In the genomic region with DNA sequence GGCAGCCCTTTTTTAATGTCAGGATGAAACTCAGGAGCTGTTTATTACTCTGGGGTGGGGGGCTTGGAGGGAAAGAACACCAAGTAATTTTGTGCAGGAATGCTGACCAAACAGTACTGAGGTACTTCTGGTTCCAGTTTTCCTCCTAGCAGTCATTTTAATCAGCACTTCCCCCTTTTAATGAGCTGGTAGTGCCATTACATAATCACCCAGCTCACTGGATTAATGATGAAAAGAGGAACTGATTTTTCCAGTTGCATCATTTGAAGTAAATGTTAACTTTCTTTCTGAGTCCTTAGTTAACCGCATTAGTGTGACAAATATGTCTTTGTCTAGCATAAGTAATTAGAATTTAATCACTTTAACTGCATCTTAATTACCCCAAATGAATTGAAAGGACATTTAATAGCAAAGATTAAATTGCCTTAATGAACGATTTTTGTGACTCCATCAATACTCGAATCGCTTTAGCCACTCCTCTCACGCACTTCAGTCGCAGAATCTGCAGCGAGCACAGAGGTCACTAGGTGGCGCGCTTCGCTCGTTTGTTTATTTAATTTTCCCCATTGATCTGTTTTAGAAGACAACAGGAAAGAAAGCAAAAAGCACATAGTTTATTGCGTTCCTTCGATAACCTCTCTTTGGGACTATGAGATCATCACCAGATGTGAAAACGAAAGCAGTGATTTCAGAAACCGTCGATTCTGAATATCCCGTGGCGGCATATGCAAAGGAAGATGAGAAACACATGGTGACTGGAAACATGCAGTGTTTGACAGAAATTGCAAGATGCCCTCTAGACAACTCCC, we compare ENCODE assay signal across 1 cellular context.
TF ChIP-seq lines count a peak whose summit lies in the region.

No MANE protein-coding gene starts in this region.

TF ChIP-seq in HepG2, 621 proteins besides CTCF, POLR2A, EP300 and RAD21 (continued from another document):
- TF ChIP-seq, protein P1, sequence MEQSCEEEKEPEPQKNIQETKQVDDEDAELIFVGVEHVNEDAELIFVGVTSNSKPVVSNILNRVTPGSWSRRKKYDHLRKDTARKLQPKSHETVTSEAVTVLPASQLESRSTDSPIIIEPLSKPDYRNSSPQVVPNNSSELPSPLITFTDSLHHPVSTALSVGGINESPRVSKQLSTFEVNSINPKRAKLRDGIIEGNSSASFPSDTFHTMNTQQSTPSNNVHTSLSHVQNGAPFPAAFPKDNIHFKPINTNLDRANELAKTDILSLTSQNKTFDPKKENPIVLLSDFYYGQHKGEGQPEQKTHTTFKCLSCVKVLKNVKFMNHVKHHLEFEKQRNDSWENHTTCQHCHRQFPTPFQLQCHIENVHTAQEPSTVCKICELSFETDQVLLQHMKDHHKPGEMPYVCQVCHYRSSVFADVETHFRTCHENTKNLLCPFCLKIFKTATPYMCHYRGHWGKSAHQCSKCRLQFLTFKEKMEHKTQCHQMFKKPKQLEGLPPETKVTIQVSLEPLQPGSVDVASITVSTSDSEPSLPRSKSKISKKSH (CRISPR knock-in tag; IDR thresholded peaks at IDR 0.05; ENCODE audit: borderline replicate concordance), result no peak
- TF ChIP-seq, protein P2, sequence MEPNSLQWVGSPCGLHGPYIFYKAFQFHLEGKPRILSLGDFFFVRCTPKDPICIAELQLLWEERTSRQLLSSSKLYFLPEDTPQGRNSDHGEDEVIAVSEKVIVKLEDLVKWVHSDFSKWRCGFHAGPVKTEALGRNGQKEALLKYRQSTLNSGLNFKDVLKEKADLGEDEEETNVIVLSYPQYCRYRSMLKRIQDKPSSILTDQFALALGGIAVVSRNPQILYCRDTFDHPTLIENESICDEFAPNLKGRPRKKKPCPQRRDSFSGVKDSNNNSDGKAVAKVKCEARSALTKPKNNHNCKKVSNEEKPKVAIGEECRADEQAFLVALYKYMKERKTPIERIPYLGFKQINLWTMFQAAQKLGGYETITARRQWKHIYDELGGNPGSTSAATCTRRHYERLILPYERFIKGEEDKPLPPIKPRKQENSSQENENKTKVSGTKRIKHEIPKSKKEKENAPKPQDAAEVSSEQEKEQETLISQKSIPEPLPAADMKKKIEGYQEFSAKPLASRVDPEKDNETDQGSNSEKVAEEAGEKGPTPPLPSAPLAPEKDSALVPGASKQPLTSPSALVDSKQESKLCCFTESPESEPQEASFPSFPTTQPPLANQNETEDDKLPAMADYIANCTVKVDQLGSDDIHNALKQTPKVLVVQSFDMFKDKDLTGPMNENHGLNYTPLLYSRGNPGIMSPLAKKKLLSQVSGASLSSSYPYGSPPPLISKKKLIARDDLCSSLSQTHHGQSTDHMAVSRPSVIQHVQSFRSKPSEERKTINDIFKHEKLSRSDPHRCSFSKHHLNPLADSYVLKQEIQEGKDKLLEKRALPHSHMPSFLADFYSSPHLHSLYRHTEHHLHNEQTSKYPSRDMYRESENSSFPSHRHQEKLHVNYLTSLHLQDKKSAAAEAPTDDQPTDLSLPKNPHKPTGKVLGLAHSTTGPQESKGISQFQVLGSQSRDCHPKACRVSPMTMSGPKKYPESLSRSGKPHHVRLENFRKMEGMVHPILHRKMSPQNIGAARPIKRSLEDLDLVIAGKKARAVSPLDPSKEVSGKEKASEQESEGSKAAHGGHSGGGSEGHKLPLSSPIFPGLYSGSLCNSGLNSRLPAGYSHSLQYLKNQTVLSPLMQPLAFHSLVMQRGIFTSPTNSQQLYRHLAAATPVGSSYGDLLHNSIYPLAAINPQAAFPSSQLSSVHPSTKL (CRISPR knock-in tag; IDR thresholded peaks at IDR 0.05), result 0 out of 2 replicates have a peak, but pooled peaks have one; percentile 15
- TF ChIP-seq STAG1 (CRISPR knock-in tag; IDR thresholded peaks at IDR 0.05) (peak; percentile 91), GFI1 (CRISPR knock-in tag; IDR thresholded peaks at IDR 0.05; ENCODE audit: borderline replicate concordance) (peak; percentile 42; the same call in 1 of the 2 replicates), ZNF317 (CRISPR knock-in tag; IDR thresholded peaks at IDR 0.05) (0 out of 2 replicates have a peak, but pooled peaks have one; percentile 37)
